ENCODE assay signal across 26 cellular contexts in genomic region chr12:62629971-62630739, GRCh38.
A peak's percentile ranks its signal among the peaks of the same experiment; 100 is the strongest.
DNase-seq lines count a peak whose midpoint lies in the region; ATAC-seq and TF ChIP-seq lines count a peak whose summit lies in the region.
"Had no signal": no experiment of that assay in that cellular context is flagged by ENCODE, and none has a peak within 500 bp of the region (broad histone marks: within the 10 kb centered on the region; RNA-seq: fewer than 3 reads in every experiment).

No MANE protein-coding gene starts in this region.

- peaks cover 3% of the 10 kb centered on the region for H3K36me3 Mint-ChIP-seq in neural progenitor cell
- H3K36me3 Mint-ChIP-seq in effector memory CD8-positive, alpha-beta T cell (ENCODE audit: insufficient read depth): no peaks in the 10 kb centered on the region

- H3K27me3 ChIP-seq in neural progenitor cell (peaks cover 36% of the 10 kb centered on the region), upper lobe of right lung (no peaks in the 10 kb centered on the region)
- H3K27me3 ChIP-seq: upper lobe of left lung had no signal

- no peak overlapping the region for H2AFZ ChIP-seq in neural progenitor cell (replicated peaks)

- ATAC-seq in GM21737 (IDR thresholded peaks at IDR 0.05; ENCODE audit: unreplicated experiment): no peak
- ATAC-seq in effector memory CD8-positive, alpha-beta T cell (replicated peaks): no peak
- no peak for ATAC-seq in upper lobe of right lung
- ATAC-seq: activated CD4-positive, CD25-positive, alpha-beta regulatory T cell treated with anti-CD3 and anti-CD28 coated beads, Interleukin-2, amount 50 U/mL, for 24 hours; activated T-cell treated with anti-CD3 and anti-CD28 coated beads, Interleukin-2, amount 50 U/mL, for 4 hours; GM12878; left lobe of liver had no signal

- no peak overlapping the region for H3K4me3 ChIP-seq in neural progenitor cell
- H3K4me3 ChIP-seq in upper lobe of right lung: no peak overlapping the region
- H3K4me3 ChIP-seq: esophagus squamous epithelium, GM12878, spleen, stomach, upper lobe of left lung had no signal

- TF ChIP-seq CTCF in neural progenitor cell (IDR thresholded peaks at IDR 0.05) (no peak), upper lobe of right lung (IDR thresholded peaks at IDR 0.05) (no peak)

- H3K27me3 Mint-ChIP-seq in neural progenitor cell (ENCODE audit: insufficient read depth, low read depth): peaks cover 9% of the 10 kb centered on the region
- peaks cover 69 to 94% of the 10 kb centered on the region in 2 donors for H3K27me3 Mint-ChIP-seq in effector memory CD8-positive, alpha-beta T cell

- intact Hi-C loops in upper lobe of right lung (cut with DNase I): no loop called here

- H3K79me2 ChIP-seq in neural progenitor cell (ENCODE audit: low read depth): no peaks in the 10 kb centered on the region

- H3F3A ChIP-seq in neural progenitor cell (ENCODE audit: low read depth): peaks cover 52% of the 10 kb centered on the region

- H3K4me2 ChIP-seq in neural progenitor cell: peak overlapping the region; percentile 36

- H3K27ac ChIP-seq in neural progenitor cell: no peak overlapping the region
- H3K27ac ChIP-seq in upper lobe of right lung: no peak overlapping the region
- H3K27ac ChIP-seq: esophagus squamous epithelium, neutrophil, upper lobe of left lung had no signal

- H3K27ac Mint-ChIP-seq in neural progenitor cell: peak overlapping the region; percentile 84
- no peak overlapping the region for H3K27ac Mint-ChIP-seq in effector memory CD8-positive, alpha-beta T cell
- H3K27ac Mint-ChIP-seq: CD4-positive, alpha-beta T cell had no signal

- DNase-seq in NCI-H1105 (lab: John Stamatoyannopoulos, UW) (peak; percentile 66), NCI-H2107 (lab: John Stamatoyannopoulos, UW) (peak; percentile 40), cerebellar cortex (ENCODE audit: low spot score) (peak; percentile 74), neural progenitor cell (ENCODE audit: low spot score) (no peak), NCI-H510A treated with DMSO at 0.1 percent for 48 hours (lab: John Stamatoyannopoulos, UW) (no peak), upper lobe of right lung (no peak)
- no peak for DNase-seq in effector memory CD8-positive, alpha-beta T cell
- DNase-seq: activated CD8-positive, alpha-beta memory T cell treated with anti-CD3 and anti-CD28 coated beads for 24 hours; activated naive CD4-positive, alpha-beta T cell treated with anti-CD3 and anti-CD28 coated beads for 36 hours; activated T-cell treated with anti-CD3 and anti-CD28 coated beads, Interleukin-2, amount 50 U/mL, for 4 hours; CD4-positive, alpha-beta T cell; effector CD4-positive, alpha-beta T cell; esophagus squamous epithelium; NCI-H1092 treated with DMSO at 0.1 percent for 48 hours; NCI-H524 treated with DMSO at 0.1 percent for 48 hours; spleen; stimulated activated CD4-positive, alpha-beta T cell treated with anti-CD3 and anti-CD28 coated beads, Interleukin-4, amount 100 ng/mL, for 4 hours; stomach; T1000; upper lobe of left lung had no signal

- H3K4me1 ChIP-seq in neural progenitor cell (peaks cover 64% of the 10 kb centered on the region), upper lobe of right lung (peaks cover 5% of the 10 kb centered on the region)

- no peaks in the 10 kb centered on the region for H4K20me1 ChIP-seq in neural progenitor cell (ENCODE audit: low read depth)

- no peaks in the 10 kb centered on the region for H3K36me3 ChIP-seq in neural progenitor cell
- H3K36me3 ChIP-seq in upper lobe of right lung: no peaks in the 10 kb centered on the region
- H3K36me3 ChIP-seq: esophagus squamous epithelium, neutrophil, spleen, stomach, upper lobe of left lung had no signal

- H3K4me3 Mint-ChIP-seq in neural progenitor cell: peak overlapping the region; percentile 66
- no peak overlapping the region for H3K4me3 Mint-ChIP-seq in effector memory CD8-positive, alpha-beta T cell
- H3K4me3 Mint-ChIP-seq: activated naive CD4-positive, alpha-beta T cell treated with anti-CD3 and anti-CD28 coated beads for 36 hours; activated T-cell treated with anti-CD3 and anti-CD28 coated beads, Interleukin-2, amount 50 U/mL, for 4 hours; central memory CD8-positive, alpha-beta T cell had no signal

- no peak overlapping the region for H3K9ac ChIP-seq in neural progenitor cell

- H3K9me3 ChIP-seq in neural progenitor cell (ENCODE audit: low read depth) (no peaks in the 10 kb centered on the region), upper lobe of right lung (no peaks in the 10 kb centered on the region)
- H3K9me3 ChIP-seq: esophagus squamous epithelium, neutrophil, spleen, stomach, upper lobe of left lung had no signal

- peaks cover 76% of the 10 kb centered on the region for H3K4me1 Mint-ChIP-seq in neural progenitor cell
- H3K4me1 Mint-ChIP-seq in effector memory CD8-positive, alpha-beta T cell (ENCODE audit: low read depth in 2 of 2): peaks cover 9 to 10% of the 10 kb centered on the region in 2 donors
- H3K4me1 Mint-ChIP-seq: central memory CD8-positive, alpha-beta T cell had no signal

- H3K9me3 Mint-ChIP-seq in neural progenitor cell: no peaks in the 10 kb centered on the region
- no peaks in the 10 kb centered on the region for H3K9me3 Mint-ChIP-seq in effector memory CD8-positive, alpha-beta T cell
- H3K9me3 Mint-ChIP-seq: activated naive CD4-positive, alpha-beta T cell treated with anti-CD3 and anti-CD28 coated beads for 36 hours; activated T-cell treated with anti-CD3 and anti-CD28 coated beads, Interleukin-2, amount 50 U/mL, for 4 hours; CD4-positive, alpha-beta T cell; central memory CD8-positive, alpha-beta T cell had no signal

Comparison
In these comparisons a context has a peak if more than half of its experiments do, and no peak if none do; other contexts are left out.
1. DNase-seq: peak in NCI-H1105 (single experiment), NCI-H2107 (single experiment) and cerebellar cortex (single experiment); none in neural progenitor cell (single experiment), NCI-H510A treated with DMSO at 0.1 percent for 48 hours (single experiment), effector memory CD8-positive, alpha-beta T cell (0 of 3) and upper lobe of right lung (single experiment).